Comparison of ENCODE assay signal across 15 cellular contexts in genomic region chr17:64328875-64329405, GRCh38.
DNase-seq lines count a peak whose midpoint lies in the region; ATAC-seq and TF ChIP-seq lines count a peak whose summit lies in the region.
"Had no signal": no experiment of that assay in that cellular context is flagged by ENCODE, and none has a peak within 500 bp of the region (broad histone marks: within the 10 kb centered on the region; RNA-seq: fewer than 3 reads in every experiment).

No MANE protein-coding gene starts in this region.

- CTCF ChIA-PET in A673 (lab: Charles Lee), result interaction anchor here (0.6 to 2.2 kb wide), 2 partner anchors 21 to 91 kb away, joined by 3 to 7 read pairs; no protein-coding TSS in a partner anchor

- TF ChIP-seq POLR2A in prostate gland (IDR thresholded peaks at IDR 0.05), result no peak

- intact Hi-C loops in A673 (cut with micrococcal nuclease; ENCODE audit: unreplicated experiment), result loop anchor here (1.0 kb wide), 1 partner anchor 14 kb away; no protein-coding TSS in a partner anchor
- intact Hi-C loops in prostate gland (cut with DNase I), result loop anchor here (10.0 kb wide), 1 partner anchor 176 kb away; the partner anchor contains the start of genes CEP95 and DDX5

- H3K4me1 ChIP-seq in A673 (ENCODE audit: insufficient read depth, low read length, poor library complexity, severe bottlenecking) (peaks cover 15% of the 10 kb centered on the region), prostate gland (replicated peaks) (no peaks in the 10 kb centered on the region)

- H3K9me3 ChIP-seq in A673 (ENCODE audit: low read depth, low read length, poor library complexity, severe bottlenecking) (no peaks in the 10 kb centered on the region), prostate gland (no peaks in the 10 kb centered on the region)
- H3K9me3 ChIP-seq: Caco-2 had no signal

- TF ChIP-seq CTCF in A673 (conservative IDR thresholded peaks at IDR 0.05; ENCODE audit: low read depth, low read length), result no peak
- TF ChIP-seq CTCF in coronary artery (IDR thresholded peaks at IDR 0.05), result no peak
- TF ChIP-seq CTCF in prostate gland (IDR thresholded peaks at IDR 0.05), result no peak
- no peak for TF ChIP-seq CTCF in GM10266 (IDR thresholded peaks at IDR 0.05; ENCODE audit: control insufficient read depth, insufficient read depth, low read depth, missing control alignments)

- H3K36me3 ChIP-seq in A673 (ENCODE audit: insufficient read depth, low read length, poor library complexity, severe bottlenecking) (no peaks in the 10 kb centered on the region), prostate gland (no peaks in the 10 kb centered on the region)

- DNase-seq in A673 (ENCODE audit: low spot score), result no peak
- DNase-seq in NCI-H146 treated with DMSO at 0.1 percent for 48 hours (lab: John Stamatoyannopoulos, UW; ENCODE audit: unreplicated experiment), result peak; percentile 33
- no peak for DNase-seq in coronary artery (ENCODE audit: low spot score)
- no peak for DNase-seq in prostate gland (ENCODE audit: low spot score)
- no peak for DNase-seq in NCI-H2081 (lab: John Stamatoyannopoulos, UW)
- no peak for DNase-seq in LoVo (ENCODE audit: low spot score)
- DNase-seq in GM10266 (ENCODE audit: extremely low spot score), result no peak
- DNase-seq: activated CD4-positive, alpha-beta memory T cell treated with anti-CD3 and anti-CD28 coated beads for 36 hours; activated T-cell treated with anti-CD3 and anti-CD28 coated beads, Interleukin-2, amount 50 U/mL, for 48 hours; Caco-2; NCI-H1694; RPMI8226 had no signal

- H3K27me3 ChIP-seq in A673 (replicated peaks; ENCODE audit: insufficient read depth, low read depth, low read length, poor library complexity) (no peaks in the 10 kb centered on the region), prostate gland (replicated peaks; ENCODE audit: insufficient read depth) (no peaks in the 10 kb centered on the region)
- H3K27me3 ChIP-seq: hepatocyte had no signal

- no TSS peak for BruUV-seq in A673 (replicated peaks; lab: Mats Ljungman, UMichigan)

- no peak overlapping the region for H3K4me3 ChIP-seq in A673 (ENCODE audit: low read depth, low read length, poor library complexity, severe bottlenecking)
- H3K4me3 ChIP-seq in coronary artery, result no peak overlapping the region
- H3K4me3 ChIP-seq in prostate gland, result no peak overlapping the region
- H3K4me3 ChIP-seq: hepatocyte had no signal

- no peak for ATAC-seq in HG02973 (IDR thresholded peaks at IDR 0.05; ENCODE audit: unreplicated experiment)
- ATAC-seq: activated naive CD4-positive, alpha-beta T cell treated with anti-CD3 and anti-CD28 coated beads, Interleukin-2, amount 50 U/mL, for 72 hours had no signal

- POLR2A ChIA-PET in A673 (lab: Charles Lee; ENCODE audit: low non-redundant PET), result interaction anchor here (0.6 kb wide), 1 partner anchor 170 kb away, joined by 9 read pairs; no protein-coding TSS in a partner anchor

- WGBS in prostate gland, result 63% methylated on average over 3 of the region's 3 CpGs

- H3K27ac ChIP-seq in A673 (ENCODE audit: low read depth, low read length, poor library complexity, severe bottlenecking), result peak overlapping the region; percentile 3
- peak overlapping the region; percentile 41 to 82 for H3K27ac ChIP-seq in coronary artery
- peak overlapping the region; percentile 58 to 64 for H3K27ac ChIP-seq in prostate gland
- H3K27ac ChIP-seq: hepatocyte had no signal

Comparison
In these comparisons a context has a peak if more than half of its experiments do, and no peak if none do; other contexts are left out.
1. H3K27ac ChIP-seq: peak in every context shown above with its lines; median percentile 62 in coronary artery; 61 in prostate gland; 3 in A673.